In the genomic region with DNA sequence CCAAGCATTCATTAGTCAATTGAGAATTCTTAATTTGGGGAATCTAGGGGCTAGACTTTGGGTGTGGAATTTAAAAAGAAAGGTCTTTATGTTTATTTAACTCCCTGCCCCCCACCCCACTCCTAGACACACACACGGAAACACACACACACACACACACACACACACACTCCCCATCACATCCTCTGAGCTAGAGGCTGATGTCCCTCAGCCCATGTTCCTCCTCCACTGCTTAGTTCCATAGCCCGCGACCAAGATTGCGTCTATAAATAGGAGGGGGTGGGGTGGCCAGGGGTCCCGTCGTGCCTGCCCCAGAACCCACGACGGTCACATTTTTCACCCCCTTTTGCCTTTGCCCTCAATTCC, we compare ENCODE assay signal across 8 cellular contexts. TPM values are rescaled to one million over a fixed set of nuclear protein-coding genes. Genes with fewer than 3 reads are reported as not detected.
DNase-seq lines count a peak whose midpoint lies in the region; ATAC-seq and TF ChIP-seq lines count a peak whose summit lies in the region.
"Had no signal": no experiment of that assay in that cellular context is flagged by ENCODE, and none has a peak within 500 bp of the region (broad histone marks: within the 10 kb centered on the region; RNA-seq: fewer than 3 reads in every experiment).

No MANE protein-coding gene starts in this region.

- peaks cover 44% of the 10 kb centered on the region for H3K27me3 Mint-ChIP-seq in stimulated activated naive CD8-positive, alpha-beta T cell treated with anti-CD3 and anti-CD28 coated beads, Interleukin-15, amount 100 ng/mL, for 72 hours

- no peak for TF ChIP-seq CTCF in adrenal gland (IDR thresholded peaks at IDR 0.05)

- H3K4me3 Mint-ChIP-seq in stimulated activated naive CD8-positive, alpha-beta T cell treated with anti-CD3 and anti-CD28 coated beads, Interleukin-15, amount 100 ng/mL, for 72 hours: peak overlapping the region; percentile 77 to 83

- TF ChIP-seq POLR2A in adrenal gland (IDR thresholded peaks at IDR 0.05): no peak

- peaks cover 29 to 30% of the 10 kb centered on the region in 2 donors for H3K4me1 ChIP-seq in adrenal gland (replicated peaks in 1 of 2)

- H3K9me3 ChIP-seq in adrenal gland (replicated peaks in 1 of 3) (no peaks in the 10 kb centered on the region), iPS-18c (ENCODE audit: control insufficient read depth, insufficient read depth, low read length) (no peaks in the 10 kb centered on the region)

- no peaks in the 10 kb centered on the region for H3K27me3 ChIP-seq in adrenal gland

- H3K9me3 Mint-ChIP-seq in stimulated activated naive CD8-positive, alpha-beta T cell treated with anti-CD3 and anti-CD28 coated beads, Interleukin-15, amount 100 ng/mL, for 72 hours: no peaks in the 10 kb centered on the region

- DNase-seq in Jurkat, Clone E6-1 (ENCODE audit: low read depth, low spot score): peak; percentile 47
- DNase-seq in adrenal gland: no peak
- DNase-seq in stimulated activated naive CD8-positive, alpha-beta T cell treated with anti-CD3 and anti-CD28 coated beads, Interleukin-15, amount 100 ng/mL, for 72 hours: no peak
- DNase-seq in head of caudate nucleus: no peak
- no peak for DNase-seq in NCI-H1930 (lab: John Stamatoyannopoulos, UW)

- H3K4me3 ChIP-seq in Jurkat, Clone E6-1 (ENCODE audit: low read length): peak overlapping the region; percentile 90
- H3K4me3 ChIP-seq in adrenal gland (peak overlapping the region in 2 of 4 donors; percentile 69 to 92), iPS-18c (ENCODE audit: insufficient read depth, low read depth, low read length) (peak overlapping the region; percentile 82)

- peak overlapping the region in 1 of 2 donors; percentile 12 for H3K27ac Mint-ChIP-seq in stimulated activated naive CD8-positive, alpha-beta T cell treated with anti-CD3 and anti-CD28 coated beads, Interleukin-15, amount 100 ng/mL, for 72 hours

- peak overlapping the region in 3 of 5 donors; percentile 85 to 91 (median 89) for H3K27ac ChIP-seq in adrenal gland

- 3 to 7% (median 6%) methylated on average over 8 of the region's 8 CpGs for WGBS in adrenal gland, 4 donors

- ATAC-seq in stimulated activated naive CD8-positive, alpha-beta T cell treated with anti-CD3 and anti-CD28 coated beads, Interleukin-15, amount 100 ng/mL, for 72 hours: no peak
- ATAC-seq in HG02938 (IDR thresholded peaks at IDR 0.05; ENCODE audit: unreplicated experiment): no peak

- no peaks in the 10 kb centered on the region for H3K36me3 ChIP-seq in adrenal gland (replicated peaks in 1 of 2)

- intact Hi-C loops in adrenal gland (cut with DNase I) (loop anchor here (2.0 to 5.0 kb wide), 3 partner anchors 45 to 95 kb away; no protein-coding TSS in a partner anchor), head of caudate nucleus (cut with DNase I) (no loop called here)

- peaks cover 9% of the 10 kb centered on the region for H3K4me1 Mint-ChIP-seq in stimulated activated naive CD8-positive, alpha-beta T cell treated with anti-CD3 and anti-CD28 coated beads, Interleukin-15, amount 100 ng/mL, for 72 hours

RNA-seq across cellular contexts. Expression of gene KIRREL1, which starts 0.6 kb away (rescaled TPM):
- polyA plus RNA-seq in Jurkat, Clone E6-1 (2012; ENCODE audit: insufficient read depth, insufficient read length): 11.9 TPM
- total RNA-seq in adrenal gland: 10 to 100 TPM; 23.6 to 57.2 (median 50.4) TPM
- 10 to 100 TPM; 10.1 to 13.9 (median 11.2) TPM for polyA plus RNA-seq in adrenal gland
- total RNA-seq: T-helper 2 cell treated with Interferon-gamma antibody and Interleukin-4, amounts not matched to agents 100 ng/mL and 5 ng/mL, for 36 hours had no signal
